1 cellular context compared by ENCODE assay signal in the genomic region with DNA sequence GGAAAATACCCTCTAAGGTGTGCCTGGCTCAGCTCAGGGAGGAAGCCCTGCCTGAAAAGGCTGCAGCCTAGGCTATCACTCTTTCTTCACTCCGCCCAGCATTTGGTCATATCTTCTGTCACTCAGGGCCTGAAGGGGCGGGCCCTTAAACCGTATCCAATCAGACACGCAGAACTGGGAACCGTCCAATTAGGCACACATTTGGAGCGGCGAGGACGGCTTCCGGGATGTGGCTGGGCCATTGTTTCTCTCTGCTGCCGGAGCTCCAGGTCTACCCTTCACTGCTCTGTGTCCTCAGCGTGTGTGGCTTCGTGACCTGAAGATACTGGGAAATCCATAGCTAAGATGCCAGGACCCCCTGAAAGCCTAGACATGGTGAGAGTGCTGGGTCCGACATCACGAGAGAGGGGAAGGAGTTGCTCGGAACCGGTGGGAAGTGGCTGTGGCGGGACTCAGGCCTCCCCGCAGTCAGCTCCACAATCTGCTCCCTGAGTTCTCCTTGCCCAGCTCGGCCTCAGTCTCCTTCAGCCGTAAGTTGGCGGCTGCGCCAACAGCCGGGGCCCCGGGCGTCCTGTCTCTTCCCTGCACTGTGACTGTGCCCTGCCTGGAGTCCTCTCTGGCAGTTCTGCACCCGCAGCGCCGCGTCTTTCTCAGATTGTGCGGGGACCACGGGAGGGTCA.
TF ChIP-seq lines count a peak whose summit lies in the region.

Gene ZNF493, plus strand, starts transcription at position 241 of the 680 bp plus-strand sequence. Its CDS starts 105 bp downstream, at position 346.

TF ChIP-seq in HepG2, 621 proteins besides CTCF, POLR2A, EP300 and RAD21 (continued from another document and continues in another):
- TF ChIP-seq ZBTB44 (CRISPR knock-in tag; IDR thresholded peaks at IDR 0.05): no peak
- no peak for TF ChIP-seq JUNB (CRISPR knock-in tag; IDR thresholded peaks at IDR 0.05; ENCODE audit: borderline replicate concordance)
- TF ChIP-seq ZNF281 (CRISPR knock-in tag; IDR thresholded peaks at IDR 0.05; ENCODE audit: borderline replicate concordance): no peak
- TF ChIP-seq PHF21A (CRISPR knock-in tag; IDR thresholded peaks at IDR 0.05): no peak; the same call in 1 of the 2 replicates
- TF ChIP-seq, protein P1, sequence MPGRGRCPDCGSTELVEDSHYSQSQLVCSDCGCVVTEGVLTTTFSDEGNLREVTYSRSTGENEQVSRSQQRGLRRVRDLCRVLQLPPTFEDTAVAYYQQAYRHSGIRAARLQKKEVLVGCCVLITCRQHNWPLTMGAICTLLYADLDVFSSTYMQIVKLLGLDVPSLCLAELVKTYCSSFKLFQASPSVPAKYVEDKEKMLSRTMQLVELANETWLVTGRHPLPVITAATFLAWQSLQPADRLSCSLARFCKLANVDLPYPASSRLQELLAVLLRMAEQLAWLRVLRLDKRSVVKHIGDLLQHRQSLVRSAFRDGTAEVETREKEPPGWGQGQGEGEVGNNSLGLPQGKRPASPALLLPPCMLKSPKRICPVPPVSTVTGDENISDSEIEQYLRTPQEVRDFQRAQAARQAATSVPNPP (CRISPR knock-in tag; IDR thresholded peaks at IDR 0.05): no peak
- peak; percentile 40; the same call in 1 of the 2 replicates for TF ChIP-seq NR2C2 (CRISPR knock-in tag; IDR thresholded peaks at IDR 0.05; ENCODE audit: borderline replicate concordance)
- no peak for TF ChIP-seq SKIL (CRISPR knock-in tag; IDR thresholded peaks at IDR 0.05; ENCODE audit: borderline replicate concordance)
- no peak for TF ChIP-seq ZNF75D (CRISPR knock-in tag; IDR thresholded peaks at IDR 0.05; ENCODE audit: borderline replicate concordance)
- no peak for TF ChIP-seq ZNF562 (CRISPR knock-in tag; IDR thresholded peaks at IDR 0.05; ENCODE audit: borderline replicate concordance)
- no peak for TF ChIP-seq ZEB1 (IDR thresholded peaks at IDR 0.05; ENCODE audit: insufficient replicate concordance, low read depth)
- TF ChIP-seq PPARG (CRISPR knock-in tag; conservative IDR thresholded peaks at IDR 0.05): no peak
- TF ChIP-seq, protein P2, sequence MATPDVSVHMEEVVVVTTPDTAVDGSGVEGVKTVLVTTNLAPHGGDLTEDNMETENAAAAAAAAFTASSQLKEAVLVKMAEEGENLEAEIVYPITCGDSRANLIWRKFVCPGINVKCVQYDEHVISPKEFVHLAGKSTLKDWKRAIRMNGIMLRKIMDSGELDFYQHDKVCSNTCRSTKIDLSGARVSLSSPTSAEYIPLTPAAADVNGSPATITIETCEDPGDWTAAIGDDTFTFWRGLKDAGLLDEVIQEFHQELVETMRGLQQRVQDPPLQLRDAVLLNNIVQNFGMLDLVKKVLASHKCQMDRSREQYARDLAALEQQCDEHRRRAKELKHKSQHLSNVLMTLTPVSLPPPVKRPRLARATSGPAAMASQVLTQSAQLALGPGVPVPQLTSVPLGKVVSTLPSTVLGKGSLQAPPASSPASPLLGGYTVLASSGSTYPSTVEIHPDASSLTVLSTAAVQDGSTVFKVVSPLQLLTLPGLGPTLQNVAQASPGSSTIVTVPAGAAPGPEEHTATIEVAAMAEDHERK (CRISPR knock-in tag; IDR thresholded peaks at IDR 0.05; ENCODE audit: low read depth): no peak
- TF ChIP-seq, protein P3, sequence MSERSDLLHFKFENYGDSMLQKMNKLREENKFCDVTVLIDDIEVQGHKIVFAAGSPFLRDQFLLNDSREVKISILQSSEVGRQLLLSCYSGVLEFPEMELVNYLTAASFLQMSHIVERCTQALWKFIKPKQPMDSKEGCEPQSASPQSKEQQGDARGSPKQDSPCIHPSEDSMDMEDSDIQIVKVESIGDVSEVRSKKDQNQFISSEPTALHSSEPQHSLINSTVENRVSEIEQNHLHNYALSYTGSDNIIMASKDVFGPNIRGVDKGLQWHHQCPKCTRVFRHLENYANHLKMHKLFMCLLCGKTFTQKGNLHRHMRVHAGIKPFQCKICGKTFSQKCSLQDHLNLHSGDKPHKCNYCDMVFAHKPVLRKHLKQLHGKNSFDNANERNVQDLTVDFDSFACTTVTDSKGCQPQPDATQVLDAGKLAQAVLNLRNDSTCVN (CRISPR knock-in tag; IDR thresholded peaks at IDR 0.05; ENCODE audit: borderline replicate concordance): peak; percentile 36; the same call in 1 of the 2 replicates
- no peak for TF ChIP-seq NFIC (IDR thresholded peaks at IDR 0.05; ENCODE audit: low read length)
- TF ChIP-seq, protein P4, sequence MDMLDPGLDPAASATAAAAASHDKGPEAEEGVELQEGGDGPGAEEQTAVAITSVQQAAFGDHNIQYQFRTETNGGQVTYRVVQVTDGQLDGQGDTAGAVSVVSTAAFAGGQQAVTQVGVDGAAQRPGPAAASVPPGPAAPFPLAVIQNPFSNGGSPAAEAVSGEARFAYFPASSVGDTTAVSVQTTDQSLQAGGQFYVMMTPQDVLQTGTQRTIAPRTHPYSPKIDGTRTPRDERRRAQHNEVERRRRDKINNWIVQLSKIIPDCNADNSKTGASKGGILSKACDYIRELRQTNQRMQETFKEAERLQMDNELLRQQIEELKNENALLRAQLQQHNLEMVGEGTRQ (IDR thresholded peaks at IDR 0.05; ENCODE audit: low read depth, low read length): no peak
- TF ChIP-seq, protein P4 (CRISPR knock-in tag; IDR thresholded peaks at IDR 0.05; ENCODE audit: borderline replicate concordance): no peak
- no peak for TF ChIP-seq ZNF256 (CRISPR knock-in tag; conservative IDR thresholded peaks at IDR 0.05)
- TF ChIP-seq ERF (CRISPR knock-in tag; IDR thresholded peaks at IDR 0.05): no peak
- peak; percentile 89 for TF ChIP-seq KAT8 (CRISPR knock-in tag; IDR thresholded peaks at IDR 0.05)
- no peak for TF ChIP-seq ZBTB25 (CRISPR knock-in tag; IDR thresholded peaks at IDR 0.05)
- TF ChIP-seq GTF3A (CRISPR knock-in tag; conservative IDR thresholded peaks at IDR 0.05): no peak
- TF ChIP-seq ZNF589 (CRISPR knock-in tag; conservative IDR thresholded peaks at IDR 0.05): no peak
- TF ChIP-seq, protein P5, sequence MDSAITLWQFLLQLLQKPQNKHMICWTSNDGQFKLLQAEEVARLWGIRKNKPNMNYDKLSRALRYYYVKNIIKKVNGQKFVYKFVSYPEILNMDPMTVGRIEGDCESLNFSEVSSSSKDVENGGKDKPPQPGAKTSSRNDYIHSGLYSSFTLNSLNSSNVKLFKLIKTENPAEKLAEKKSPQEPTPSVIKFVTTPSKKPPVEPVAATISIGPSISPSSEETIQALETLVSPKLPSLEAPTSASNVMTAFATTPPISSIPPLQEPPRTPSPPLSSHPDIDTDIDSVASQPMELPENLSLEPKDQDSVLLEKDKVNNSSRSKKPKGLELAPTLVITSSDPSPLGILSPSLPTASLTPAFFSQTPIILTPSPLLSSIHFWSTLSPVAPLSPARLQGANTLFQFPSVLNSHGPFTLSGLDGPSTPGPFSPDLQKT (CRISPR knock-in tag; IDR thresholded peaks at IDR 0.05; ENCODE audit: borderline replicate concordance): no peak
- no peak for TF ChIP-seq ZNF567 (CRISPR knock-in tag; IDR thresholded peaks at IDR 0.05; ENCODE audit: borderline replicate concordance)
- no peak for TF ChIP-seq JUND (CRISPR knock-in tag; IDR thresholded peaks at IDR 0.05)
- peak; percentile 73 for TF ChIP-seq ASH2L (IDR thresholded peaks at IDR 0.05; ENCODE audit: insufficient read length, low read depth, low read length)
- no peak for TF ChIP-seq BCL3 (CRISPR knock-in tag; IDR thresholded peaks at IDR 0.05)
- TF ChIP-seq NFIB (CRISPR knock-in tag; IDR thresholded peaks at IDR 0.05; ENCODE audit: borderline replicate concordance): no peak
- no peak for TF ChIP-seq RFX3 (CRISPR knock-in tag; IDR thresholded peaks at IDR 0.05)
- no peak for TF ChIP-seq SMAD9 (CRISPR knock-in tag; IDR thresholded peaks at IDR 0.05)
- no peak for TF ChIP-seq GZF1 (CRISPR knock-in tag; IDR thresholded peaks at IDR 0.05)
- TF ChIP-seq ZNF337 (CRISPR knock-in tag; IDR thresholded peaks at IDR 0.05; ENCODE audit: borderline replicate concordance, low read depth): no peak
- no peak for TF ChIP-seq REXO4 (CRISPR knock-in tag; IDR thresholded peaks at IDR 0.05; ENCODE audit: borderline replicate concordance)
- no peak for TF ChIP-seq ZNF879 (CRISPR knock-in tag; IDR thresholded peaks at IDR 0.05)
- TF ChIP-seq ZNF891 (CRISPR knock-in tag; IDR thresholded peaks at IDR 0.05): peak; percentile 43; the same call in 1 of the 2 replicates
- TF ChIP-seq BRD4 (CRISPR knock-in tag; IDR thresholded peaks at IDR 0.05): no peak
- no peak for TF ChIP-seq ZNF577 (CRISPR knock-in tag; IDR thresholded peaks at IDR 0.05; ENCODE audit: borderline replicate concordance, low read depth)
- no peak for TF ChIP-seq SRSF1 (optimal IDR thresholded peaks at IDR 0.05; ENCODE audit: low read depth, low read length)
